ENCODE assay signal across 16 cellular contexts in genomic region chr9:129398901-129399300, GRCh38.
A peak's percentile ranks its signal among the peaks of the same experiment; 100 is the strongest.
DNase-seq lines count a peak whose midpoint lies in the region; ATAC-seq, FAIRE-seq and TF ChIP-seq lines count a peak whose summit lies in the region.
"Had no signal": no experiment of that assay in that cellular context is flagged by ENCODE, and none has a peak within 500 bp of the region (broad histone marks: within the 10 kb centered on the region; RNA-seq: fewer than 3 reads in every experiment).

No MANE protein-coding gene starts in this region.

- DNase-seq in RWPE2 (ENCODE audit: low spot score) (peak; percentile 44), kidney (peak; percentile 68), retina (peak; percentile 59), hypothalamus (lab: John Stamatoyannopoulos, UW) (no peak)
- DNase-seq in activated naive CD4-positive, alpha-beta T cell treated with anti-CD3 and anti-CD28 coated beads, Interleukin-2, amount 10 ng/mL, durations not matched to agents 7 days and 5 days = no peak
- DNase-seq: Calu3, DMS53, HCEC 1CT, NCI-H1105 treated with DMSO at 0.1 percent for 48 hours, NCI-H187, NCI-H446, OCI-M1 had no signal

- no peaks in the 10 kb centered on the region for H3K9me3 Mint-ChIP-seq in activated naive CD4-positive, alpha-beta T cell treated with anti-CD3 and anti-CD28 coated beads, Interleukin-2, amount 10 ng/mL, durations not matched to agents 7 days and 5 days
- H3K9me3 Mint-ChIP-seq: CD4-positive, alpha-beta memory T cell had no signal

- CTCF ChIA-PET in activated naive CD4-positive, alpha-beta T cell treated with anti-CD3 and anti-CD28 coated beads, Interleukin-2, amount 10 ng/mL, durations not matched to agents 7 days and 5 days (lab: Charles Lee) = no interaction called here

- peak overlapping the region; percentile 56 to 90 (median 72) for H3K4me2 ChIP-seq in BLaER1 treated with 17β-estradiol and CSF1 and Interleukin-3, amounts not matched to agents 10 nM and 100 nM

- H3K9ac ChIP-seq in BLaER1 treated with 17β-estradiol and CSF1 and Interleukin-3, amounts not matched to agents 10 nM and 100 nM = peak overlapping the region in 5 of 11 experiments; percentile 2 to 35 (median 29); a peak in 5 of 22 replicates
- H3K9ac ChIP-seq in kidney (ENCODE audit: low read length in 2 of 2) = no peak overlapping the region

- H3K27me3 Mint-ChIP-seq in activated naive CD4-positive, alpha-beta T cell treated with anti-CD3 and anti-CD28 coated beads, Interleukin-2, amount 10 ng/mL, durations not matched to agents 7 days and 5 days = peaks cover 40% of the 10 kb centered on the region
- H3K27me3 Mint-ChIP-seq: CD4-positive, alpha-beta memory T cell had no signal

- peaks cover 0 to 11% (median 0%) of the 10 kb centered on the region in 11 experiments; a peak in 2 of 22 replicates for H3K9me3 ChIP-seq in BLaER1 treated with 17β-estradiol and CSF1 and Interleukin-3, amounts not matched to agents 10 nM and 100 nM (replicated peaks in 1 of 11)
- H3K9me3 ChIP-seq in RWPE2 (ENCODE audit: severe bottlenecking) (no peaks in the 10 kb centered on the region), kidney (ENCODE audit: control insufficient read depth in 1 of 2, low read length in 2 of 2) (no peaks in the 10 kb centered on the region)

- FAIRE-seq in kidney (lab: Jason Lieb, UNC) = no peak
- FAIRE-seq: HTR-8/SVneo had no signal

- H3K27ac ChIP-seq in BLaER1 treated with 17β-estradiol and CSF1 and Interleukin-3, amounts not matched to agents 10 nM and 100 nM = peak overlapping the region in 1 of 11 experiments; percentile 45; a peak in 2 of 22 replicates
- no peak overlapping the region for H3K27ac ChIP-seq in RWPE2 (ENCODE audit: poor library complexity, severe bottlenecking)
- no peak overlapping the region for H3K27ac ChIP-seq in kidney (ENCODE audit: low read depth in 2 of 2, low read length in 2 of 2)

- H3K36me3 Mint-ChIP-seq in activated naive CD4-positive, alpha-beta T cell treated with anti-CD3 and anti-CD28 coated beads, Interleukin-2, amount 10 ng/mL, durations not matched to agents 7 days and 5 days = no peaks in the 10 kb centered on the region
- H3K36me3 Mint-ChIP-seq: CD4-positive, alpha-beta memory T cell had no signal

- TF ChIP-seq CTCF in RWPE2 (IDR thresholded peaks at IDR 0.05; ENCODE audit: poor library complexity, severe bottlenecking) (no peak), kidney (IDR thresholded peaks at IDR 0.05; ENCODE audit: borderline replicate concordance, extremely low read depth, insufficient read depth) (no peak)

- H3K4me3 Mint-ChIP-seq in activated naive CD4-positive, alpha-beta T cell treated with anti-CD3 and anti-CD28 coated beads, Interleukin-2, amount 10 ng/mL, durations not matched to agents 7 days and 5 days = no peak overlapping the region
- H3K4me3 Mint-ChIP-seq: CD4-positive, alpha-beta memory T cell had no signal

- peaks cover 0 to 22% (median 0%) of the 10 kb centered on the region in 11 experiments; a peak in 4 of 22 replicates for H3K27me3 ChIP-seq in BLaER1 treated with 17β-estradiol and CSF1 and Interleukin-3, amounts not matched to agents 10 nM and 100 nM
- H3K27me3 ChIP-seq in RWPE2 (ENCODE audit: insufficient read depth, poor library complexity, severe bottlenecking) = no peaks in the 10 kb centered on the region

- H3K4me3 ChIP-seq in BLaER1 treated with 17β-estradiol and CSF1 and Interleukin-3, amounts not matched to agents 10 nM and 100 nM = no peak overlapping the region
- H3K4me3 ChIP-seq in RWPE2 (ENCODE audit: severe bottlenecking) (no peak overlapping the region), kidney (ENCODE audit: low read length in 2 of 2) (no peak overlapping the region)

- ATAC-seq in RWPE2 (ENCODE audit: low read depth) = no peak
- no peak for ATAC-seq in HG02970 (IDR thresholded peaks at IDR 0.05; ENCODE audit: low FRiP score, unreplicated experiment)

- no peaks in the 10 kb centered on the region for H3K36me3 ChIP-seq in BLaER1 treated with 17β-estradiol and CSF1 and Interleukin-3, amounts not matched to agents 10 nM and 100 nM
- H3K36me3 ChIP-seq in RWPE2 (ENCODE audit: low read depth) (no peaks in the 10 kb centered on the region), kidney (ENCODE audit: control insufficient read depth in 1 of 2, insufficient read depth in 2 of 2, low read length in 2 of 2) (no peaks in the 10 kb centered on the region)

- peaks cover 3% of the 10 kb centered on the region for H3K4me1 Mint-ChIP-seq in activated naive CD4-positive, alpha-beta T cell treated with anti-CD3 and anti-CD28 coated beads, Interleukin-2, amount 10 ng/mL, durations not matched to agents 7 days and 5 days
- H3K4me1 Mint-ChIP-seq: CD4-positive, alpha-beta memory T cell had no signal

- H3K27ac Mint-ChIP-seq in activated naive CD4-positive, alpha-beta T cell treated with anti-CD3 and anti-CD28 coated beads, Interleukin-2, amount 10 ng/mL, durations not matched to agents 7 days and 5 days = no peak overlapping the region

- no peaks in the 10 kb centered on the region for H4K20me1 ChIP-seq in BLaER1 treated with 17β-estradiol and CSF1 and Interleukin-3, amounts not matched to agents 10 nM and 100 nM

- H3K4me1 ChIP-seq in BLaER1 treated with 17β-estradiol and CSF1 and Interleukin-3, amounts not matched to agents 10 nM and 100 nM = peaks cover 48 to 67% (median 65%) of the 10 kb centered on the region in 10 experiments
- H3K4me1 ChIP-seq in RWPE2 (ENCODE audit: insufficient read depth, poor library complexity, severe bottlenecking) = no peaks in the 10 kb centered on the region
- peaks cover 5 to 16% of the 10 kb centered on the region in 2 donors for H3K4me1 ChIP-seq in kidney (ENCODE audit: control insufficient read depth in 1 of 2, insufficient read depth in 1 of 2, low read depth in 1 of 2, low read length in 2 of 2)

- intact Hi-C loops in kidney (cut with DNase I) = no loop called here

Comparison
In these comparisons a context has a peak if more than half of its experiments do, and no peak if none do; other contexts are left out.
1. DNase-seq: peak in RWPE2 (single experiment), kidney (single experiment) and retina (single experiment); none in activated naive CD4-positive, alpha-beta T cell treated with anti-CD3 and anti-CD28 coated beads, Interleukin-2, amount 10 ng/mL, durations not matched to agents 7 days and 5 days (single experiment) and hypothalamus (0 of 51).